In genomic region chr10:73134727-73135126, GRCh38 we compare ENCODE assay signal across 38 cellular contexts.
"Had no signal": no experiment of that assay in that cellular context is flagged by ENCODE, and none has a peak within 500 bp of the region (broad histone marks: within the 10 kb centered on the region; RNA-seq: fewer than 3 reads in every experiment).

No MANE protein-coding gene starts in this region.

- H3K4me3 ChIP-seq: ascending aorta, cardiac muscle cell had no signal

- H3K9me3 Mint-ChIP-seq: activated B cell treated with CpG ODN at 0.5 μM for 24 hours; activated CD4-positive, alpha-beta memory T cell treated with anti-CD3 and anti-CD28 coated beads for 36 hours; activated CD4-positive, alpha-beta T cell treated with anti-CD3 and anti-CD28 coated beads, Interleukin-2, amount 10 ng/mL, durations not matched to agents 7 days and 5 days; activated CD8-positive, alpha-beta T cell treated with anti-CD3 and anti-CD28 coated beads for 36 hours; activated naive CD4-positive, alpha-beta T cell treated with anti-CD3 and anti-CD28 coated beads, Interleukin-2, amount 10 ng/mL, durations not matched to agents 7 days and 5 days; activated naive CD4-positive, alpha-beta T cell treated with anti-CD3 and anti-CD28 coated beads, Interleukin-2, amount 50 U/mL, for 24 hours; activated naive CD8-positive, alpha-beta T cell treated with anti-CD3 and anti-CD28 coated beads, Interleukin-2, amount 10 ng/mL, durations not matched to agents 7 days and 5 days; activated naive CD8-positive, alpha-beta T cell treated with anti-CD3 and anti-CD28 coated beads, Interleukin-2, amount 50 U/mL, for 24 hours; activated T-cell treated with anti-CD3 and anti-CD28 coated beads, Interleukin-2, amount 50 U/mL, for 4 hours; activated T-cell treated with anti-CD3 and anti-CD28 coated beads, Interleukin-2, amount 50 U/mL, for 72 hours; activated T-helper 1 cell treated with anti-CD3 and anti-CD28 coated beads, Interleukin-12 subunit alpha, Interleukin-12 subunit beta, Interleukin-2, Interleukin-4 antibody, amounts not matched to agents 30 ng/mL and 10 ng/mL and 1 ng/mL, durations not matched to agents 14 hours and 24 hours and 36 hours; activated T-helper 2 cell treated with anti-CD3 and anti-CD28 coated beads, Interferon-gamma antibody, Interleukin-2, Interleukin-4, amounts not matched to agents 10 μg/mL and 5 μg/mL and 100 μg/mL, durations not matched to agents 14 hours and 24 hours and 36 hours; brain; central memory CD8-positive, alpha-beta T cell; T-helper 1 cell treated with Interleukin-12 subunit alpha and Interleukin-12 subunit beta and Interleukin-4 antibody, amounts not matched to agents 30 μg/mL and 1 μg/mL, for 36 hours; T-helper 2 cell treated with Interferon-gamma antibody and Interleukin-4, amounts not matched to agents 5 μg/mL and 100 μg/mL, for 36 hours had no signal

- H3K27ac ChIP-seq: ascending aorta, cardiac muscle cell, VCaP had no signal

- H3K9me3 ChIP-seq: ascending aorta had no signal

- H3K27me3 Mint-ChIP-seq: activated B cell treated with CpG ODN at 0.5 μM for 24 hours; activated CD4-positive, alpha-beta memory T cell treated with anti-CD3 and anti-CD28 coated beads for 36 hours; activated CD4-positive, alpha-beta T cell treated with anti-CD3 and anti-CD28 coated beads, Interleukin-2, amount 10 ng/mL, durations not matched to agents 7 days and 5 days; activated CD8-positive, alpha-beta T cell treated with anti-CD3 and anti-CD28 coated beads for 36 hours; activated naive CD4-positive, alpha-beta T cell treated with anti-CD3 and anti-CD28 coated beads, Interleukin-2, amount 10 ng/mL, durations not matched to agents 7 days and 5 days; activated naive CD4-positive, alpha-beta T cell treated with anti-CD3 and anti-CD28 coated beads, Interleukin-2, amount 50 U/mL, for 24 hours; activated naive CD8-positive, alpha-beta T cell; activated naive CD8-positive, alpha-beta T cell treated with anti-CD3 and anti-CD28 coated beads, Interleukin-2, amount 10 ng/mL, durations not matched to agents 7 days and 5 days; activated naive CD8-positive, alpha-beta T cell treated with anti-CD3 and anti-CD28 coated beads, Interleukin-2, amount 50 U/mL, for 24 hours; brain; central memory CD8-positive, alpha-beta T cell had no signal

- ATAC-seq: activated CD8-positive, alpha-beta T cell treated with anti-CD3 and anti-CD28 coated beads for 36 hours; activated naive CD8-positive, alpha-beta T cell treated with anti-CD3 and anti-CD28 coated beads, Interleukin-2, amount 50 U/mL, for 24 hours; activated T-cell treated with anti-CD3 and anti-CD28 coated beads, Interleukin-2, amount 50 U/mL, for 4 hours; activated T-cell treated with anti-CD3 and anti-CD28 coated beads, Interleukin-2, amount 50 U/mL, for 72 hours had no signal

- H3K4me1 ChIP-seq: ascending aorta had no signal

- H3K27me3 ChIP-seq: ascending aorta, cardiac muscle cell had no signal

- H3K4me1 Mint-ChIP-seq: activated naive CD4-positive, alpha-beta T cell treated with anti-CD3 and anti-CD28 coated beads, Interleukin-2, amount 10 ng/mL, durations not matched to agents 7 days and 5 days; activated naive CD4-positive, alpha-beta T cell treated with anti-CD3 and anti-CD28 coated beads, Interleukin-2, amount 50 U/mL, for 24 hours; activated naive CD8-positive, alpha-beta T cell treated with anti-CD3 and anti-CD28 coated beads, Interleukin-2, amount 50 U/mL, for 24 hours; brain; central memory CD8-positive, alpha-beta T cell had no signal

- DNase-seq: activated B cell treated with CpG ODN at 0.5 μM for 24 hours; activated CD4-positive, alpha-beta memory T cell treated with anti-CD3 and anti-CD28 coated beads for 36 hours; activated CD4-positive, alpha-beta T cell treated with anti-CD3 and anti-CD28 coated beads for 48 hours; activated CD4-positive, alpha-beta T cell treated with anti-CD3 and anti-CD28 coated beads, Interleukin-2, amount 10 ng/mL, durations not matched to agents 7 days and 5 days; activated CD4-positive, alpha-beta T cell treated with anti-CD3 and anti-CD28 coated beads, Interleukin-2, amount 50 U/mL, for 4 hours; activated CD4-positive, CD25-positive, alpha-beta regulatory T cell treated with anti-CD3 and anti-CD28 coated beads, Interleukin-2, amount 50 U/mL, for 72 hours; activated CD8-positive, alpha-beta memory T cell treated with anti-CD3 and anti-CD28 coated beads, Interleukin-2, amount 50 U/mL, for 4 hours; activated CD8-positive, alpha-beta T cell treated with anti-CD3 and anti-CD28 coated beads for 36 hours; activated effector memory CD4-positive, alpha-beta T cell treated with Interleukin-2 at 50 U/mL for 16 hours; activated gamma-delta T cell; activated naive CD4-positive, alpha-beta T cell treated with anti-CD3 and anti-CD28 coated beads, Interleukin-2, amount 10 ng/mL, durations not matched to agents 7 days and 5 days; activated naive CD4-positive, alpha-beta T cell treated with Interleukin-2 at 50 U/mL for 16 hours; activated naive CD8-positive, alpha-beta T cell treated with anti-CD3 and anti-CD28 coated beads, Interleukin-2, amount 10 ng/mL, durations not matched to agents 7 days and 5 days; activated naive CD8-positive, alpha-beta T cell treated with anti-CD3 and anti-CD28 coated beads, Interleukin-2, amount 50 U/mL, for 24 hours; activated T-cell treated with anti-CD3 and anti-CD28 coated beads for 4 hours; activated T-cell treated with anti-CD3 and anti-CD28 coated beads, Interleukin-2, amount 50 U/mL, for 1 hour; activated T-cell treated with anti-CD3 and anti-CD28 coated beads, Interleukin-2, amount 50 U/mL, for 4 hours; activated T-cell treated with anti-CD3 and anti-CD28 coated beads, Interleukin-2, amount 50 U/mL, for 72 hours; amygdala; anterior cingulate cortex; caudate nucleus; cerebellar nuclear complex; T-helper 1 cell; T-helper 2 cell; T-helper 9 cell had no signal

- H3K27ac Mint-ChIP-seq: activated B cell treated with CpG ODN at 0.5 μM for 24 hours; activated CD4-positive, alpha-beta memory T cell treated with anti-CD3 and anti-CD28 coated beads for 36 hours; activated CD4-positive, alpha-beta T cell treated with anti-CD3 and anti-CD28 coated beads, Interleukin-2, amount 10 ng/mL, durations not matched to agents 7 days and 5 days; activated CD8-positive, alpha-beta T cell treated with anti-CD3 and anti-CD28 coated beads for 36 hours; activated naive CD4-positive, alpha-beta T cell treated with anti-CD3 and anti-CD28 coated beads, Interleukin-2, amount 10 ng/mL, durations not matched to agents 7 days and 5 days; activated naive CD4-positive, alpha-beta T cell treated with anti-CD3 and anti-CD28 coated beads, Interleukin-2, amount 50 U/mL, for 24 hours; activated naive CD8-positive, alpha-beta T cell; activated naive CD8-positive, alpha-beta T cell treated with anti-CD3 and anti-CD28 coated beads, Interleukin-2, amount 10 ng/mL, durations not matched to agents 7 days and 5 days; activated naive CD8-positive, alpha-beta T cell treated with anti-CD3 and anti-CD28 coated beads, Interleukin-2, amount 50 U/mL, for 24 hours; activated T-cell treated with anti-CD3 and anti-CD28 coated beads, Interleukin-2, amount 50 U/mL, for 72 hours; activated T-helper 1 cell treated with anti-CD3 and anti-CD28 coated beads, Interleukin-12 subunit alpha, Interleukin-12 subunit beta, Interleukin-2, Interleukin-4 antibody, amounts not matched to agents 30 ng/mL and 10 ng/mL and 1 ng/mL, durations not matched to agents 14 hours and 24 hours and 36 hours; activated T-helper 2 cell treated with anti-CD3 and anti-CD28 coated beads, Interferon-gamma antibody, Interleukin-2, Interleukin-4, amounts not matched to agents 10 μg/mL and 5 μg/mL and 100 μg/mL, durations not matched to agents 14 hours and 24 hours and 36 hours; brain; T-helper 1 cell treated with Interleukin-12 subunit alpha and Interleukin-12 subunit beta and Interleukin-4 antibody, amounts not matched to agents 30 μg/mL and 1 μg/mL, for 36 hours; T-helper 2 cell treated with Interferon-gamma antibody and Interleukin-4, amounts not matched to agents 5 μg/mL and 100 μg/mL, for 36 hours had no signal

- FAIRE-seq: bronchial epithelial cell, TTC549 had no signal

- H3K4me3 Mint-ChIP-seq: activated B cell treated with CpG ODN at 0.5 μM for 24 hours; activated CD4-positive, alpha-beta memory T cell treated with anti-CD3 and anti-CD28 coated beads for 36 hours; activated CD4-positive, alpha-beta T cell treated with anti-CD3 and anti-CD28 coated beads, Interleukin-2, amount 10 ng/mL, durations not matched to agents 7 days and 5 days; activated CD8-positive, alpha-beta T cell treated with anti-CD3 and anti-CD28 coated beads for 36 hours; activated naive CD4-positive, alpha-beta T cell treated with anti-CD3 and anti-CD28 coated beads, Interleukin-2, amount 10 ng/mL, durations not matched to agents 7 days and 5 days; activated naive CD4-positive, alpha-beta T cell treated with anti-CD3 and anti-CD28 coated beads, Interleukin-2, amount 50 U/mL, for 24 hours; activated naive CD8-positive, alpha-beta T cell; activated naive CD8-positive, alpha-beta T cell treated with anti-CD3 and anti-CD28 coated beads, Interleukin-2, amount 10 ng/mL, durations not matched to agents 7 days and 5 days; activated naive CD8-positive, alpha-beta T cell treated with anti-CD3 and anti-CD28 coated beads, Interleukin-2, amount 50 U/mL, for 24 hours; activated T-cell treated with anti-CD3 and anti-CD28 coated beads, Interleukin-2, amount 50 U/mL, for 4 hours; activated T-cell treated with anti-CD3 and anti-CD28 coated beads, Interleukin-2, amount 50 U/mL, for 72 hours; activated T-helper 1 cell treated with anti-CD3 and anti-CD28 coated beads, Interleukin-12 subunit alpha, Interleukin-12 subunit beta, Interleukin-2, Interleukin-4 antibody, amounts not matched to agents 30 ng/mL and 10 ng/mL and 1 ng/mL, durations not matched to agents 14 hours and 24 hours and 36 hours; brain; central memory CD8-positive, alpha-beta T cell; T-helper 1 cell treated with Interleukin-12 subunit alpha and Interleukin-12 subunit beta and Interleukin-4 antibody, amounts not matched to agents 30 μg/mL and 1 μg/mL, for 36 hours; T-helper 2 cell treated with Interferon-gamma antibody and Interleukin-4, amounts not matched to agents 5 μg/mL and 100 μg/mL, for 36 hours had no signal
